Comparison of ENCODE assay signal across 33 cellular contexts in the genomic region with DNA sequence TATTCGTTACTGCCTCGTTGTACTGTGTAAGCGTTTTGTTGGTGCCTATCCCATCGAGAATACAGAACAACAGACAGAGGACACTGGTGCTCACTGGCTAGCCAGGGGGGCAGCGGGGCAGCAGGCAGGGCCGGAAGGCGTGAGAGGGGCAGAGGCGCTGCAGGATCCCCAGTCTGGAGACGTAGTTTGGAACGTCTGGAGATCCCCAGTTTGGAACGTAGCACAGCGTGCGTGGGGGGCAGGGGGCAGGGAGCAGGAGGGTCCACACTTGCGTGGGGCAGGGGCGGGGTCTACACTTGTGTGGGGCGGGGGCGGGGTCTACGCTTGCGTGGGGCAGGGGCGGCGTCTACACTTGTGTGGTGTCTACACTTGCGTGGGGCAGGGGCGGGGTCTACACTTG.
"Had no signal": no experiment of that assay in that cellular context is flagged by ENCODE, and none has a peak within 500 bp of the region (broad histone marks: within the 10 kb centered on the region; RNA-seq: fewer than 3 reads in every experiment).

No MANE protein-coding gene starts in this region.

- DNase-seq: activated B cell treated with CpG ODN at 0.5 μM for 24 hours; activated CD4-positive, alpha-beta T cell treated with anti-CD3 and anti-CD28 coated beads for 48 hours; activated CD4-positive, alpha-beta T cell treated with anti-CD3 and anti-CD28 coated beads, Interleukin-2, amount 50 U/mL, for 1 hour; activated CD4-positive, alpha-beta T cell treated with anti-CD3 and anti-CD28 coated beads, Interleukin-2, amount 50 U/mL, for 48 hours; activated CD8-positive, alpha-beta memory T cell treated with anti-CD3 and anti-CD28 coated beads for 24 hours; activated CD8-positive, alpha-beta T cell treated with anti-CD3 and anti-CD28 coated beads for 36 hours; activated effector memory CD4-positive, alpha-beta T cell treated with Interleukin-2 at 50 U/mL for 16 hours; activated gamma-delta T cell treated with Interleukin-2 at 50 U/mL for 16 hours; activated naive CD4-positive, alpha-beta T cell treated with anti-CD3 and anti-CD28 coated beads, Interleukin-2, amount 50 U/mL, for 16 hours; activated naive CD4-positive, alpha-beta T cell treated with Interleukin-2 at 50 U/mL for 16 hours; activated T-cell treated with anti-CD3 and anti-CD28 coated beads, Interleukin-2, amount 50 U/mL, for 4 hours; amniotic stem cell; anterior cingulate cortex; brain microvascular endothelial cell; effector memory CD4-positive, alpha-beta T cell; erythroblast; foreskin keratinocyte; gastrocnemius medialis; T-helper 1 cell; T-helper 17 cell; T1000; WERI-Rb-1 had no signal

- H3K4me1 Mint-ChIP-seq: activated B cell treated with CpG ODN at 0.5 μM for 24 hours; activated T-helper 17 cell treated with anti-CD3 and anti-CD28 coated beads, Interleukin-2, amount 50 U/mL, for 72 hours; central memory CD8-positive, alpha-beta T cell; T-helper 17 cell had no signal

- H3K27ac Mint-ChIP-seq: activated B cell treated with CpG ODN at 0.5 μM for 24 hours; activated CD8-positive, alpha-beta T cell treated with anti-CD3 and anti-CD28 coated beads for 36 hours; activated naive CD8-positive, alpha-beta T cell; activated T-helper 17 cell treated with anti-CD3 and anti-CD28 coated beads, Interleukin-2, amount 50 U/mL, for 72 hours; dendritic cell treated with granulocyte-macrophage colony-stimulating factor and Interleukin-4, amounts not matched to agents 40 ng/mL and 50 ng/mL, for 4 days; T-helper 17 cell; T-helper 2 cell treated with Interferon-gamma antibody and Interleukin-4, amounts not matched to agents 5 μg/mL and 100 μg/mL, for 36 hours had no signal

- H3K4me3 ChIP-seq: coronary artery, dorsolateral prefrontal cortex, esophagus muscularis mucosa, gastrocnemius medialis had no signal

- ATAC-seq: activated CD4-positive, CD25-positive, alpha-beta regulatory T cell treated with anti-CD3 and anti-CD28 coated beads, Interleukin-2, amount 50 U/mL, for 24 hours; activated CD8-positive, alpha-beta T cell treated with anti-CD3 and anti-CD28 coated beads for 36 hours; activated T-cell treated with anti-CD3 and anti-CD28 coated beads, Interleukin-2, amount 50 U/mL, for 4 hours; activated T-helper 17 cell treated with anti-CD3 and anti-CD28 coated beads, Interleukin-2, amount 50 U/mL, for 72 hours; foreskin keratinocyte; gastrocnemius medialis; T-helper 17 cell had no signal

- H3K4me1 ChIP-seq: foreskin keratinocyte, gastrocnemius medialis had no signal

- FAIRE-seq: astrocyte, bronchial epithelial cell had no signal

- H3K9me3 Mint-ChIP-seq: activated B cell treated with CpG ODN at 0.5 μM for 24 hours; activated CD8-positive, alpha-beta T cell treated with anti-CD3 and anti-CD28 coated beads for 36 hours; activated T-cell treated with anti-CD3 and anti-CD28 coated beads, Interleukin-2, amount 50 U/mL, for 4 hours; activated T-helper 17 cell treated with anti-CD3 and anti-CD28 coated beads, Interleukin-2, amount 50 U/mL, for 72 hours; central memory CD8-positive, alpha-beta T cell; dendritic cell treated with granulocyte-macrophage colony-stimulating factor and Interleukin-4, amounts not matched to agents 40 ng/mL and 50 ng/mL, for 4 days; T-helper 2 cell treated with Interferon-gamma antibody and Interleukin-4, amounts not matched to agents 5 μg/mL and 100 μg/mL, for 36 hours had no signal

- H3K36me3 ChIP-seq: brain microvascular endothelial cell, esophagus muscularis mucosa, gastrocnemius medialis, WERI-Rb-1 had no signal

- H3K9me3 ChIP-seq: esophagus muscularis mucosa, gastrocnemius medialis had no signal

- H3K27ac ChIP-seq: brain microvascular endothelial cell, coronary artery, dorsolateral prefrontal cortex, esophagus muscularis mucosa, foreskin keratinocyte, gastrocnemius medialis, WERI-Rb-1 had no signal

- H3K27me3 Mint-ChIP-seq: activated B cell treated with CpG ODN at 0.5 μM for 24 hours; activated naive CD8-positive, alpha-beta T cell; dendritic cell treated with granulocyte-macrophage colony-stimulating factor and Interleukin-4, amounts not matched to agents 40 ng/mL and 50 ng/mL, for 4 days had no signal

- H3K4me3 Mint-ChIP-seq: activated B cell treated with CpG ODN at 0.5 μM for 24 hours; activated CD8-positive, alpha-beta T cell treated with anti-CD3 and anti-CD28 coated beads for 36 hours; activated naive CD8-positive, alpha-beta T cell; activated T-cell treated with anti-CD3 and anti-CD28 coated beads, Interleukin-2, amount 50 U/mL, for 4 hours; activated T-helper 17 cell treated with anti-CD3 and anti-CD28 coated beads, Interleukin-2, amount 50 U/mL, for 72 hours; central memory CD8-positive, alpha-beta T cell; dendritic cell treated with granulocyte-macrophage colony-stimulating factor and Interleukin-4, amounts not matched to agents 40 ng/mL and 50 ng/mL, for 4 days; T-helper 17 cell; T-helper 2 cell treated with Interferon-gamma antibody and Interleukin-4, amounts not matched to agents 5 μg/mL and 100 μg/mL, for 36 hours had no signal
